8 cellular contexts compared by ENCODE assay signal in the genomic region with DNA sequence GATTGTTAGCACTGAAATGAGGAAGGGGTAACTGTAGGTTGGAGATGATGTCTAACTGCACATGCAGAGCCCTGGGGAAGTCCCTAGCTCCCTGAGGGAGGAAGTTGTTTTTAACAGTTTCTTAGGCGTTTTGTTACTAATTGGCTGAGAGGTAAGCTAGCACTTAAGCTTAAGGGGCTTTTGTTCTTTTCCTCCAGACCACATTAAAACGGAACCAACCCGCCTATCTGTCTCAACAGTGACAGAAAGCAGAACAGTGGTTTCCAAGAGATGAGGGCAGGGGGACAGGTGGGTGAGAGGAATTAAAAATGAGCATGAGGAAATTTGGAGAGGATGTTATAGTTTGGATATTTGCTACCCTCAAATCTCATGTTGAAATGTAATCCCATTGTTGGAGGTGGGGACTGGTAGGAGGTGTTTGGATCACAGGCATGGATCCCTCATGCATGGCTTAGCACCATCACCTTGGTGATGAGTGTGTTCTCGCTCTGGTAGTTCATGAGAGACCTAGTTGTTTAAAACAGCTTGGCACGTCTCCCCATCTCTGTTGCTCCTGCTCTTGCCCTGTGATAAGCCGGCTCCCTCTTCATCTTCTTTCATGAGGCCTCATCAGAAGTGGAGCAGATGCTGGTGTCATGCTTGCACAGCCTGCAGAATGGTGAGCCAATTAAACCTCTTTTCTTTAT. TPM values are rescaled to one million over a fixed set of nuclear protein-coding genes. Genes with fewer than 3 reads are reported as not detected.
DNase-seq lines count a peak whose midpoint lies in the region; ATAC-seq, FAIRE-seq and TF ChIP-seq lines count a peak whose summit lies in the region.

No MANE protein-coding gene starts in this region.

- no peak for TF ChIP-seq CTCF in nephron (IDR thresholded peaks at IDR 0.05; ENCODE audit: unreplicated experiment in 3 of 3)

- H3K4me3 Mint-ChIP-seq in nephron, result no peak overlapping the region

- no peaks in the 10 kb centered on the region for H3K27me3 Mint-ChIP-seq in nephron (ENCODE audit: low read depth)

- no peaks in the 10 kb centered on the region for H3K36me3 ChIP-seq in H7 (replicated peaks; ENCODE audit: control insufficient read depth, insufficient read depth, low read length)

- peak; percentile 28 for DNase-seq in NK-92 treated with Interleukin-12 subunit alpha and Interleukin-12 subunit beta, amount 100 ng/mL, for 24 hours (lab: John Stamatoyannopoulos, UW)
- DNase-seq in NK-92 (lab: John Stamatoyannopoulos, UW; ENCODE audit: unreplicated experiment), result no peak
- peak; percentile 97 for DNase-seq in NCI-H524 (lab: John Stamatoyannopoulos, UW)
- DNase-seq in activated T-cell treated with anti-CD3 and anti-CD28 coated beads, Interleukin-2, amount 50 U/mL, for 1 hour, result peak; percentile 47
- no peak for DNase-seq in HTR-8/SVneo (ENCODE audit: insufficient read length, low spot score)
- no peak for DNase-seq in H7

- H3K27ac Mint-ChIP-seq in nephron, result peak overlapping the region in 2 of 3 experiments; percentile 31 to 45

- H3K4me3 ChIP-seq in H7 (ENCODE audit: insufficient read depth, low read depth, low read length), result no peak overlapping the region

- H3K9me3 Mint-ChIP-seq in nephron, result no peaks in the 10 kb centered on the region

- no peaks in the 10 kb centered on the region for H3K36me3 Mint-ChIP-seq in nephron (ENCODE audit: low read depth)

- H3K4me1 Mint-ChIP-seq in nephron, result peaks cover 5% of the 10 kb centered on the region

- no peaks in the 10 kb centered on the region for H3K27me3 ChIP-seq in H7 (ENCODE audit: control insufficient read depth, insufficient read depth, low read length)

- peak; percentile 83 for ATAC-seq in HG03045 (IDR thresholded peaks at IDR 0.05; ENCODE audit: unreplicated experiment)

- no peak for FAIRE-seq in HTR-8/SVneo (lab: Jason Lieb, UNC)

RNA-seq across cellular contexts. Expression of gene LYRM7, which starts 38.9 kb away (rescaled TPM):
- 4.5 and 9.3 TPM in 2 replicates for total RNA-seq in H7 (2014; rRNA removed; shearing (Covaris generic))

RNA-seq across cellular contexts. Expression of gene HINT1, which starts 44.6 kb away (rescaled TPM):
- 330 and 344 TPM in 2 replicates for total RNA-seq in H7 (2014; rRNA removed; shearing (Covaris generic))

RNA-seq across cellular contexts. Expression of gene CDC42SE2, which starts 54.2 kb away (rescaled TPM):
- 25.9 and 36.6 TPM in 2 replicates for total RNA-seq in H7 (2014; rRNA removed; shearing (Covaris generic))

Comparison
In these comparisons a context has a peak if more than half of its experiments do, and no peak if none do; other contexts are left out.
1. DNase-seq: peak in NK-92 treated with Interleukin-12 subunit alpha and Interleukin-12 subunit beta, amount 100 ng/mL, for 24 hours (single experiment), NCI-H524 (2 of 2) and activated T-cell treated with anti-CD3 and anti-CD28 coated beads, Interleukin-2, amount 50 U/mL, for 1 hour (single experiment); none in NK-92 (single experiment), HTR-8/SVneo (single experiment) and H7 (single experiment).